Comparison of ENCODE assay signal across 10 cellular contexts in the genomic region with DNA sequence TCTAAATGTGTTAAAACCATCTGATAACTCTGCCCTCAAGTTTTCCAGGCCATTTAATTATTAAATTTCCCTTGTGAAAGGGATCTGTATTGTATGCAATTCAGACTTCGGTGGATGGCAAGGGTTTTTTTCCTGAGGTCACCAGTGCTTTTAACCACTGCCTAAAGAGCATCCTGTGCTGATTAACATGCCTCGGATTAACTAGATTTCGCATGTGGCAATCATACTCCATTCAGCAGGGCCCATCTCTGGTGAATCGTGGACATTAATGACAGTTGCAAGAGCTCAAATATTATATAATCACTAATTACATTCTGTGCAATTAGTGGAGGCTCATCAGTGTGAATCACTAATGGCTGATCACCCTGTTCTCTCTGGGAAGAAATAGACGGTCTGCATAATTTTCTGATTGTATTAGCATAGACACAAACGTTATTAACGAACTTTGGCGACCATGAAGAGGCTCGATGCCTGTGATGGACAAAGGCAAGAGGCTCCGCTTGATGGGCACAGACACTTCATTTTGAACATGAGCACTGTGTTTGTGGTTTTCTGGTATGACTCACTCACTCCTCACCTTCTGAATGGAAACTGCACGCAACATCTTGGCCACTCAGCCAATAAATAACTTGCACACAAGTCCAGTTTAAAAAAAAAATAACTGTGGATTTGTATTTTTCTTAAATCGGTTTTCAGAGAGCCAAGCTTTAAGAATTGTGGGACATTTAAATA. TPM values are rescaled to one million over a fixed set of nuclear protein-coding genes. Genes with fewer than 3 reads are reported as not detected.
DNase-seq lines count a peak whose midpoint lies in the region; ATAC-seq lines count a peak whose summit lies in the region.
"Had no signal": no experiment of that assay in that cellular context is flagged by ENCODE, and none has a peak within 500 bp of the region (broad histone marks: within the 10 kb centered on the region; RNA-seq: fewer than 3 reads in every experiment).

No MANE protein-coding gene starts in this region.

- DNase-seq in HCEC 1CT (peak; percentile 21), GM19240 (ENCODE audit: insufficient read length, low spot score) (no peak), KG1 (lab: John Stamatoyannopoulos, UW) (no peak), amniotic stem cell (lab: John Stamatoyannopoulos, UW) (no peak)
- no peak for DNase-seq in effector memory CD8-positive, alpha-beta T cell
- no peak for DNase-seq in activated T-cell treated with anti-CD3 and anti-CD28 coated beads, Interleukin-2, amount 50 U/mL, for 4 hours
- DNase-seq: transverse colon had no signal

- H3K9me3 Mint-ChIP-seq in effector memory CD8-positive, alpha-beta T cell = no peaks in the 10 kb centered on the region
- no peaks in the 10 kb centered on the region for H3K9me3 Mint-ChIP-seq in activated T-cell treated with anti-CD3 and anti-CD28 coated beads, Interleukin-2, amount 50 U/mL, for 4 hours

- no peak overlapping the region for H3K4me3 Mint-ChIP-seq in effector memory CD8-positive, alpha-beta T cell
- no peak overlapping the region for H3K4me3 Mint-ChIP-seq in activated T-cell treated with anti-CD3 and anti-CD28 coated beads, Interleukin-2, amount 50 U/mL, for 4 hours

- H3K4me1 Mint-ChIP-seq in effector memory CD8-positive, alpha-beta T cell (ENCODE audit: low read depth in 2 of 2) = no peaks in the 10 kb centered on the region
- no peaks in the 10 kb centered on the region for H3K4me1 Mint-ChIP-seq in activated T-cell treated with anti-CD3 and anti-CD28 coated beads, Interleukin-2, amount 50 U/mL, for 4 hours (ENCODE audit: low read depth)

- H3K27ac Mint-ChIP-seq in effector memory CD8-positive, alpha-beta T cell = no peak overlapping the region

- ATAC-seq in GM18873 (IDR thresholded peaks at IDR 0.05; ENCODE audit: low FRiP score, unreplicated experiment) (peak; percentile 97), HG03565 (IDR thresholded peaks at IDR 0.05; ENCODE audit: unreplicated experiment) (peak; percentile 99)
- ATAC-seq in effector memory CD8-positive, alpha-beta T cell (replicated peaks) = peak; percentile 47
- no peak for ATAC-seq in activated T-cell treated with anti-CD3 and anti-CD28 coated beads, Interleukin-2, amount 50 U/mL, for 4 hours

- H3K27me3 Mint-ChIP-seq in effector memory CD8-positive, alpha-beta T cell = peaks cover 25 to 49% of the 10 kb centered on the region in 2 donors
- H3K27me3 Mint-ChIP-seq in activated T-cell treated with anti-CD3 and anti-CD28 coated beads, Interleukin-2, amount 50 U/mL, for 4 hours (ENCODE audit: low read depth) = peaks cover 24% of the 10 kb centered on the region

- no peaks in the 10 kb centered on the region for H3K36me3 Mint-ChIP-seq in effector memory CD8-positive, alpha-beta T cell (ENCODE audit: insufficient read depth)
- no peaks in the 10 kb centered on the region for H3K36me3 Mint-ChIP-seq in activated T-cell treated with anti-CD3 and anti-CD28 coated beads, Interleukin-2, amount 50 U/mL, for 4 hours (ENCODE audit: insufficient read depth)

RNA-seq across cellular contexts. Expression of a gene that starts 31.4 kb away (rescaled TPM):
- total RNA-seq in activated T-cell treated with anti-CD3 and anti-CD28 coated beads, Interleukin-2, amount 50 U/mL, for 4 hours = not detected
- total RNA-seq: SJSA1, transverse colon had no signal

RNA-seq across cellular contexts. Expression of a gene that starts 51.1 kb away (rescaled TPM):
- total RNA-seq in activated T-cell treated with anti-CD3 and anti-CD28 coated beads, Interleukin-2, amount 50 U/mL, for 4 hours = 1 to 10 TPM; 6.7 to 7.7 (median 6.9) TPM

Comparison
In these comparisons a context has a peak if more than half of its experiments do, and no peak if none do; other contexts are left out.
1. ATAC-seq: peak in GM18873 (single experiment), HG03565 (single experiment) and effector memory CD8-positive, alpha-beta T cell (single experiment); none in activated T-cell treated with anti-CD3 and anti-CD28 coated beads, Interleukin-2, amount 50 U/mL, for 4 hours (0 of 2).